Comparison of ENCODE assay signal across 13 cellular contexts in genomic region chr12:27355486-27355885, GRCh38. TPM values are rescaled to one million over a fixed set of nuclear protein-coding genes. Genes with fewer than 3 reads are reported as not detected.
DNase-seq lines count a peak whose midpoint lies in the region; ATAC-seq lines count a peak whose summit lies in the region.
"Had no signal": no experiment of that assay in that cellular context is flagged by ENCODE, and none has a peak within 500 bp of the region (broad histone marks: within the 10 kb centered on the region; RNA-seq: fewer than 3 reads in every experiment).

No MANE protein-coding gene starts in this region.

- no peaks in the 10 kb centered on the region for H3K27me3 ChIP-seq in GM23248 (replicated peaks; ENCODE audit: insufficient read depth)
- no peaks in the 10 kb centered on the region for H3K27me3 ChIP-seq in adipocyte (replicated peaks; ENCODE audit: control insufficient read depth, insufficient read depth, low read length)
- H3K27me3 ChIP-seq: BLaER1 treated with 17β-estradiol and CSF1 and Interleukin-3, amounts not matched to agents 10 nM and 100 nM had no signal

- H3K4me1 ChIP-seq in GM23248 (ENCODE audit: insufficient read depth), result peaks cover 15% of the 10 kb centered on the region
- peaks cover 3% of the 10 kb centered on the region for H3K4me1 ChIP-seq in adipocyte (ENCODE audit: control insufficient read depth, insufficient read depth, low read length)
- H3K4me1 ChIP-seq: BLaER1 treated with 17β-estradiol and CSF1 and Interleukin-3, amounts not matched to agents 10 nM and 100 nM; HAP-1 had no signal

- no peak overlapping the region for H3K9ac ChIP-seq in GM23248
- H3K9ac ChIP-seq in adipocyte (ENCODE audit: low read length), result no peak overlapping the region
- H3K9ac ChIP-seq: BLaER1 treated with 17β-estradiol and CSF1 and Interleukin-3, amounts not matched to agents 10 nM and 100 nM had no signal

- H3K4me3 ChIP-seq in GM23248, result no peak overlapping the region
- H3K4me3 ChIP-seq in adipocyte (ENCODE audit: low read length), result no peak overlapping the region
- H3K4me3 ChIP-seq: BLaER1 treated with 17β-estradiol and CSF1 and Interleukin-3, amounts not matched to agents 10 nM and 100 nM; HAP-1 had no signal

- in situ Hi-C loops in GM23248 (cut with MboI), result no loop called here

- H3K27ac ChIP-seq in GM23248, result no peak overlapping the region
- H3K27ac ChIP-seq: BLaER1 treated with 17β-estradiol and CSF1 and Interleukin-3, amounts not matched to agents 10 nM and 100 nM had no signal

- no peaks in the 10 kb centered on the region for H3K9me2 ChIP-seq in GM23248 (ENCODE audit: insufficient read depth)

- H3K36me3 Mint-ChIP-seq in activated CD8-positive, alpha-beta T cell treated with anti-CD3 and anti-CD28 coated beads, Interleukin-2, amount 10 ng/mL, durations not matched to agents 7 days and 5 days (ENCODE audit: low read depth), result no peaks in the 10 kb centered on the region
- H3K36me3 Mint-ChIP-seq: CD4-positive, CD25-positive, alpha-beta regulatory T cell had no signal

- peaks cover 12% of the 10 kb centered on the region for H3K27me3 Mint-ChIP-seq in activated CD8-positive, alpha-beta T cell treated with anti-CD3 and anti-CD28 coated beads, Interleukin-2, amount 10 ng/mL, durations not matched to agents 7 days and 5 days (ENCODE audit: low read depth)

- POLR2A ChIA-PET in activated CD8-positive, alpha-beta T cell treated with anti-CD3 and anti-CD28 coated beads, Interleukin-2, amount 10 ng/mL, durations not matched to agents 7 days and 5 days (lab: Charles Lee), result no interaction called here

- no peak for DNase-seq in GM23248
- peak; percentile 15 for DNase-seq in adipocyte (ENCODE audit: low read depth)
- DNase-seq in myocyte (ENCODE audit: low read depth), result peak; percentile 14
- DNase-seq in NCI-H2107 (lab: John Stamatoyannopoulos, UW), result no peak
- no peak for DNase-seq in DMS 273 (lab: John Stamatoyannopoulos, UW; ENCODE audit: unreplicated experiment)
- DNase-seq in NCI-H187 treated with DMSO at 0.1 percent for 48 hours (lab: John Stamatoyannopoulos, UW), result no peak
- no peak for DNase-seq in activated CD8-positive, alpha-beta T cell treated with anti-CD3 and anti-CD28 coated beads, Interleukin-2, amount 10 ng/mL, durations not matched to agents 7 days and 5 days
- DNase-seq: ACHN; CD4-positive, CD25-positive, alpha-beta regulatory T cell; DMS79 treated with DMSO at 0.1 percent for 48 hours had no signal

- peaks cover 38% of the 10 kb centered on the region for H3K79me2 ChIP-seq in GM23248 (ENCODE audit: insufficient read depth)

- H3K4me2 ChIP-seq in GM23248 (ENCODE audit: unreplicated experiment), result no peak overlapping the region
- H3K4me2 ChIP-seq: BLaER1 treated with 17β-estradiol and CSF1 and Interleukin-3, amounts not matched to agents 10 nM and 100 nM had no signal

- H3F3A ChIP-seq in GM23248 (ENCODE audit: insufficient read depth), result peaks cover 4% of the 10 kb centered on the region

- H3K4me3 Mint-ChIP-seq in activated CD8-positive, alpha-beta T cell treated with anti-CD3 and anti-CD28 coated beads, Interleukin-2, amount 10 ng/mL, durations not matched to agents 7 days and 5 days, result no peak overlapping the region
- H3K4me3 Mint-ChIP-seq: CD4-positive, CD25-positive, alpha-beta regulatory T cell had no signal

- H2AFZ ChIP-seq in GM23248, result 0 out of 2 replicates have a peak overlapping the region, but pooled peaks have one; percentile 16

- no peaks in the 10 kb centered on the region for H3K4me1 Mint-ChIP-seq in activated CD8-positive, alpha-beta T cell treated with anti-CD3 and anti-CD28 coated beads, Interleukin-2, amount 10 ng/mL, durations not matched to agents 7 days and 5 days (ENCODE audit: low read depth)
- H3K4me1 Mint-ChIP-seq: CD4-positive, CD25-positive, alpha-beta regulatory T cell had no signal

- WGBS in GM23248 (ENCODE audit: low coverage in 1 of 2, low lambda C conversion rate in 2 of 2, missing lambda C conversion rate in 2 of 2), 2 experiments, result 99 to 100% methylated on average over 2 of the region's 2 CpGs

- H3K36me3 ChIP-seq in GM23248 (ENCODE audit: low read depth) (no peaks in the 10 kb centered on the region), adipocyte (ENCODE audit: control insufficient read depth, insufficient read depth, low read length, severe bottlenecking) (no peaks in the 10 kb centered on the region)
- H3K36me3 ChIP-seq: BLaER1 treated with 17β-estradiol and CSF1 and Interleukin-3, amounts not matched to agents 10 nM and 100 nM; HAP-1 had no signal

- H3K9me3 Mint-ChIP-seq in activated CD8-positive, alpha-beta T cell treated with anti-CD3 and anti-CD28 coated beads, Interleukin-2, amount 10 ng/mL, durations not matched to agents 7 days and 5 days (ENCODE audit: insufficient read depth), result no peaks in the 10 kb centered on the region

- H4K20me1 ChIP-seq in GM23248 (ENCODE audit: insufficient read depth), result no peaks in the 10 kb centered on the region
- H4K20me1 ChIP-seq: BLaER1 treated with 17β-estradiol and CSF1 and Interleukin-3, amounts not matched to agents 10 nM and 100 nM had no signal

- H3K27ac Mint-ChIP-seq in activated CD8-positive, alpha-beta T cell treated with anti-CD3 and anti-CD28 coated beads, Interleukin-2, amount 10 ng/mL, durations not matched to agents 7 days and 5 days, result no peak overlapping the region
- H3K27ac Mint-ChIP-seq: CD4-positive, CD25-positive, alpha-beta regulatory T cell had no signal

- ATAC-seq in activated CD8-positive, alpha-beta T cell treated with anti-CD3 and anti-CD28 coated beads, Interleukin-2, amount 10 ng/mL, durations not matched to agents 7 days and 5 days, result no peak
- ATAC-seq: HepG2 had no signal

- CTCF ChIA-PET in activated CD8-positive, alpha-beta T cell treated with anti-CD3 and anti-CD28 coated beads, Interleukin-2, amount 10 ng/mL, durations not matched to agents 7 days and 5 days (lab: Charles Lee), result no interaction called here

- H3K9me3 ChIP-seq in GM23248 (ENCODE audit: low read depth) (no peaks in the 10 kb centered on the region), adipocyte (ENCODE audit: control insufficient read depth, low read length) (no peaks in the 10 kb centered on the region)
- H3K9me3 ChIP-seq: BLaER1 treated with 17β-estradiol and CSF1 and Interleukin-3, amounts not matched to agents 10 nM and 100 nM; HAP-1 had no signal

RNA-seq across cellular contexts. Expression of gene BMAL2, which starts 22.9 kb away (rescaled TPM):
- total RNA-seq in GM23248 (2014; rRNA removed; shearing (Covaris generic)), result 27.3 and 28.7 TPM in 2 replicates
- polyA plus RNA-seq in GM23248 (2016; fragmentation: Nextera tagmentation; extraction: Ambion mirVana), result 14.8 and 14.9 TPM in 2 replicates
- total RNA-seq in myocyte, result 2.4 and 2.6 TPM in 2 replicates
- 4.7 TPM for polyA plus RNA-seq in myocyte (2012)
- total RNA-seq in activated CD8-positive, alpha-beta T cell treated with anti-CD3 and anti-CD28 coated beads, Interleukin-2, amount 10 ng/mL, durations not matched to agents 7 days and 5 days, result 10 to 100 TPM; 17.9 to 18.3 TPM

Comparison
In these comparisons a context has a peak if more than half of its experiments do, and no peak if none do; other contexts are left out.
1. DNase-seq: peak in adipocyte (single experiment) and myocyte (single experiment); none in GM23248 (single experiment), NCI-H2107 (single experiment), DMS 273 (single experiment), NCI-H187 treated with DMSO at 0.1 percent for 48 hours (single experiment) and activated CD8-positive, alpha-beta T cell treated with anti-CD3 and anti-CD28 coated beads, Interleukin-2, amount 10 ng/mL, durations not matched to agents 7 days and 5 days (single experiment).